ENCODE assay signal across 8 cellular contexts in the genomic region with DNA sequence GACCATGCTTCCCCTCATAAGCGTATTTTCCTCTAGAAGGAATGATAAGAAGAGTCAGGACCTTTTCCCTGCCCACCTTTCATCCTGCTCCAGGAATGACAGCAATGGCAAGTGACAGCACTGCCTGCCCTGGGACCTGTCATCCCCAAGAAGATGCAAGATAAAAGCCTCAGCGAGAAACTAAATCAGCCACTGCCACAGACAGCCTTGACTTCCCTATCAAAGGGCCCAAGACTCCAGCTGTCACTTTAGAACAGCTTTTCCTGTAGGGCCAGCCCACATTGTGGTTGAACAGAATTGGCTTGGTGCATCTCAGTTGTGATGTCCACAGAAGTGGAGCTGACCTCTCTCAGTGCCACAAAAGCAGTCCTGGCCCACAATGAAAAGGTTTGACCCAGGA. TPM values are rescaled to one million over a fixed set of nuclear protein-coding genes. Genes with fewer than 3 reads are reported as not detected.
DNase-seq lines count a peak whose midpoint lies in the region; ATAC-seq and TF ChIP-seq lines count a peak whose summit lies in the region.

No MANE protein-coding gene starts in this region.

- no peaks in the 10 kb centered on the region for H3K27me3 Mint-ChIP-seq in Calu3 (ENCODE audit: unreplicated experiment)

- peaks cover 27% of the 10 kb centered on the region for H3K36me3 Mint-ChIP-seq in Calu3 (ENCODE audit: insufficient read depth, unreplicated experiment)

- CTCF ChIA-PET in Calu3 (lab: Charles Lee), result interaction anchor here (0.5 to 0.6 kb wide), 3 partner anchors 23 to 570 kb away, joined by 3 to 4 read pairs (median 3); no protein-coding TSS in a partner anchor

- TF ChIP-seq CTCF in Calu3 (IDR thresholded peaks at IDR 0.05; ENCODE audit: unreplicated experiment) (no peak), dorsolateral prefrontal cortex (IDR thresholded peaks at IDR 0.05 in 54 of 56, conservative IDR thresholded peaks at IDR 0.05 in 2 of 56; ENCODE audit: low read depth in 1 of 56, partially characterized antibody in 56 of 56) (no peak), neutrophil (IDR thresholded peaks at IDR 0.05) (no peak)

- BruUV-seq in Calu3 (replicated peaks; lab: Mats Ljungman, UMichigan), result no TSS peak

- H3K4me1 ChIP-seq in neutrophil (ENCODE audit: control insufficient read depth in 1 of 2, insufficient read depth in 1 of 2, low read depth in 1 of 2, low read length in 1 of 2), result peaks cover 35 to 50% of the 10 kb centered on the region in 2 experiments

- H3K27me3 ChIP-seq in dorsolateral prefrontal cortex, result no peaks in the 10 kb centered on the region
- H3K27me3 ChIP-seq in neutrophil, result no peaks in the 10 kb centered on the region

- peak overlapping the region in 54 of 59 donors; percentile 60 to 97 (median 89) for H3K4me3 ChIP-seq in dorsolateral prefrontal cortex
- H3K4me3 ChIP-seq in neutrophil (ENCODE audit: low read depth in 1 of 2, low read length in 1 of 2), result peak overlapping the region; percentile 96 to 98

- H3K9me3 ChIP-seq in neutrophil, result no peaks in the 10 kb centered on the region

- H3K27ac ChIP-seq in dorsolateral prefrontal cortex (peak overlapping the region in 28 of 59 donors; percentile 6 to 96 (median 85)), neutrophil (peak overlapping the region; percentile 93)

- H3K27ac Mint-ChIP-seq in Calu3 (ENCODE audit: unreplicated experiment), result no peak overlapping the region

- intact Hi-C loops in Calu3 (cut with micrococcal nuclease; ENCODE audit: unreplicated experiment) (loop anchor here (10.0 kb wide), 2 partner anchors 48 to 72 kb away; a partner anchor contains a TSS), dorsolateral prefrontal cortex (cut with DNase I) (loop anchor here (5.0 kb wide), 3 partner anchors 70 to 85 kb away; a partner anchor contains a TSS)

- ATAC-seq in GM19467 (IDR thresholded peaks at IDR 0.05; ENCODE audit: unreplicated experiment) (no peak), GM21526 (IDR thresholded peaks at IDR 0.05; ENCODE audit: low FRiP score, unreplicated experiment) (no peak)

- DNase-seq in Calu3 (no peak), NAMALWA (ENCODE audit: low spot score) (peak; percentile 33), dorsolateral prefrontal cortex (no peak), NCI-H1092 treated with DMSO at 0.1 percent for 48 hours (lab: John Stamatoyannopoulos, UW) (no peak)
- DNase-seq in activated CD4-positive, alpha-beta T cell treated with anti-CD3 and anti-CD28 coated beads for 4 hours, result no peak

- H3K36me3 ChIP-seq in neutrophil, result peaks cover 29% of the 10 kb centered on the region

- H3K4me3 Mint-ChIP-seq in Calu3 (ENCODE audit: low read depth, unreplicated experiment), result peak overlapping the region; percentile 84

- H3K9me3 Mint-ChIP-seq in Calu3 (ENCODE audit: low read depth, unreplicated experiment), result no peaks in the 10 kb centered on the region

- H3K4me1 Mint-ChIP-seq in Calu3 (ENCODE audit: low read depth, unreplicated experiment), result no peaks in the 10 kb centered on the region

RNA-seq across cellular contexts. Expression of a gene that starts 1.1 kb away (rescaled TPM):
- total RNA-seq in Calu3 (2022), result 76.6 and 77.3 TPM in 2 replicates
- 10 to 100 TPM; 21.7 to 52.7 (median 32.7) TPM for total RNA-seq in dorsolateral prefrontal cortex

RNA-seq across cellular contexts. Expression of a gene that starts 30.7 kb away (rescaled TPM):
- 29.5 and 50.6 TPM in 2 replicates for total RNA-seq in Calu3 (2022)
- 1 to 10 TPM in 2 of 120 experiments, under 1 TPM in 18, not detected in 100; 0.20 to 1.2 (median 0.48) TPM for total RNA-seq in dorsolateral prefrontal cortex

RNA-seq across cellular contexts. Expression of a gene that starts 36.5 kb away (rescaled TPM):
- total RNA-seq in Calu3 (2022) (219 and 224 TPM in 2 replicates), dorsolateral prefrontal cortex (100 to 1,000 TPM in 72 of 120 experiments, 10 to 100 TPM in 48; 76.8 to 148 (median 102) TPM)

Comparison
In these comparisons a context has a peak if more than half of its experiments do, and no peak if none do; other contexts are left out.
1. RNA of a gene that starts 30.7 kb away (total RNA-seq): 29.5 to 50.6 TPM in Calu3; 0.20 to 1.2 TPM in dorsolateral prefrontal cortex; every median in the first group is over 10 times any median in the second.